20 cellular contexts compared by ENCODE assay signal in genomic region chr19:10088949-10089554, GRCh38. TPM values are rescaled to one million over a fixed set of nuclear protein-coding genes. Genes with fewer than 3 reads are reported as not detected.
"Had no signal": no experiment of that assay in that cellular context is flagged by ENCODE, and none has a peak within 500 bp of the region (broad histone marks: within the 10 kb centered on the region; RNA-seq: fewer than 3 reads in every experiment).

No MANE protein-coding gene starts in this region.

- H3K9me3 Mint-ChIP-seq: T-helper 2 cell treated with Interferon-gamma antibody and Interleukin-4, amounts not matched to agents 5 μg/mL and 100 μg/mL, for 36 hours had no signal

- ATAC-seq: esophagus mucosa, lower lobe of right lung, right cardiac atrium had no signal

- DNase-seq: activated CD4-positive, alpha-beta T cell treated with anti-CD3 and anti-CD28 coated beads for 1 hour; activated naive CD4-positive, alpha-beta T cell treated with Interleukin-2 at 50 U/mL for 16 hours; activated T-cell treated with anti-CD3 and anti-CD28 coated beads for 4 hours; adrenal gland; brain microvascular endothelial cell; caudate nucleus; effector memory CD4-positive, alpha-beta T cell; foreskin melanocyte; kidney; lower lobe of right lung; naive B cell; nucleus accumbens; right cardiac atrium; stimulated activated CD4-positive, alpha-beta T cell treated with anti-CD3 and anti-CD28 coated beads, Interleukin-12 subunit alpha, Interleukin-12 subunit beta, amount 100 ng/mL, for 4 hours; stimulated activated CD4-positive, alpha-beta T cell treated with anti-CD3 and anti-CD28 coated beads, Interleukin-4, amount 100 ng/mL, for 4 hours; stomach; WERI-Rb-1 had no signal

- H3K27me3 Mint-ChIP-seq: naive B cell had no signal

- H3K4me3 Mint-ChIP-seq: T-helper 2 cell treated with Interferon-gamma antibody and Interleukin-4, amounts not matched to agents 5 μg/mL and 100 μg/mL, for 36 hours had no signal

RNA-seq across cellular contexts. Expression of gene ANGPTL6, which starts 13.4 kb away (rescaled TPM):
- total RNA-seq: ascending aorta, esophagus mucosa, right cardiac atrium had no signal

RNA-seq across cellular contexts. Expression of gene PPAN, which starts 17.1 kb away (rescaled TPM):
- total RNA-seq: ascending aorta had no signal
